Comparison of ENCODE assay signal across 1 cellular context in the genomic region with DNA sequence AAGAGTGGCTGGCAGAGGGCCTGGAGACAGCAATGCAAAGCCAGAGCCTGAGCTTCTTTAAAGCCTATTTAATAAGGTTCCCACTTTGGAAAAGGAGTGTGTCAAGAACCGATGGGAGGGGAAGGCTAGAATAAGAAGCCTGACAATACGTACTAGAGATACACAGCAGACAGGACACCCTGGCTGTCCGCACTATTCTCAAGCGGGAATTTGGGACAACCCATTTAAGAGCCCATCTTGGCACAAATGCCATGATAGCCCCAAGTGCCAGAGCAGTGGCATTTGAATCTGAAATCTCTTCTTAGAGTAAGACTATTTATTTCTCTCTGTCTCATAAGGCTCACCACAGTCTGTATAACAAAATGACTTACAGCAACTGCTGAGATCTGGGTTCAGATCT.
TF ChIP-seq lines count a peak whose summit lies in the region.

No MANE protein-coding gene starts in this region.

TF ChIP-seq in K562, 482 proteins besides CTCF, POLR2A, EP300 and RAD21:
- TF ChIP-seq GTF2E2 (tag; IDR thresholded peaks at IDR 0.05): 0 out of 2 replicates have a peak, but pooled peaks have one; percentile 29
- no peak for TF ChIP-seq LARP7 (IDR thresholded peaks at IDR 0.05)
